ENCODE assay signal across 1 cellular context in genomic region chr5:64865662-64866061, GRCh38.
TF ChIP-seq lines count a peak whose summit lies in the region.

No MANE protein-coding gene starts in this region.

TF ChIP-seq in IMR-90, 13 proteins besides CTCF, POLR2A, EP300 and RAD21:
- TF ChIP-seq RCOR1 (IDR thresholded peaks at IDR 0.05; ENCODE audit: insufficient replicate concordance, low read length) (no peak), CEBPB (IDR thresholded peaks at IDR 0.05; ENCODE audit: low read depth, low read length) (no peak), MAFK (IDR thresholded peaks at IDR 0.05; ENCODE audit: low read depth, low read length) (no peak), FOS (IDR thresholded peaks at IDR 0.05; ENCODE audit: low read depth, low read length) (no peak), MXI1 (IDR thresholded peaks at IDR 0.05; ENCODE audit: borderline replicate concordance, low read depth, low read length) (no peak), BHLHE40 (IDR thresholded peaks at IDR 0.05; ENCODE audit: low read depth, low read length) (no peak), MAZ (IDR thresholded peaks at IDR 0.05; ENCODE audit: borderline replicate concordance, low read depth, low read length) (no peak), CHD1 (IDR thresholded peaks at IDR 0.05; ENCODE audit: low read depth, low read length) (no peak), USF2 (IDR thresholded peaks at IDR 0.05; ENCODE audit: low read depth, low read length) (no peak), RFX5 (IDR thresholded peaks at IDR 0.05; ENCODE audit: low read depth, low read length) (no peak)
- TF ChIP-seq, protein P1, sequence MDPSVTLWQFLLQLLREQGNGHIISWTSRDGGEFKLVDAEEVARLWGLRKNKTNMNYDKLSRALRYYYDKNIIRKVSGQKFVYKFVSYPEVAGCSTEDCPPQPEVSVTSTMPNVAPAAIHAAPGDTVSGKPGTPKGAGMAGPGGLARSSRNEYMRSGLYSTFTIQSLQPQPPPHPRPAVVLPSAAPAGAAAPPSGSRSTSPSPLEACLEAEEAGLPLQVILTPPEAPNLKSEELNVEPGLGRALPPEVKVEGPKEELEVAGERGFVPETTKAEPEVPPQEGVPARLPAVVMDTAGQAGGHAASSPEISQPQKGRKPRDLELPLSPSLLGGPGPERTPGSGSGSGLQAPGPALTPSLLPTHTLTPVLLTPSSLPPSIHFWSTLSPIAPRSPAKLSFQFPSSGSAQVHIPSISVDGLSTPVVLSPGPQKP (IDR thresholded peaks at IDR 0.05; ENCODE audit: borderline replicate concordance, low read depth, low read length), result no peak
TF ChIP-seq in IMR-90: peak in this region for 0.
